1 cellular context compared by ENCODE assay signal in the genomic region with DNA sequence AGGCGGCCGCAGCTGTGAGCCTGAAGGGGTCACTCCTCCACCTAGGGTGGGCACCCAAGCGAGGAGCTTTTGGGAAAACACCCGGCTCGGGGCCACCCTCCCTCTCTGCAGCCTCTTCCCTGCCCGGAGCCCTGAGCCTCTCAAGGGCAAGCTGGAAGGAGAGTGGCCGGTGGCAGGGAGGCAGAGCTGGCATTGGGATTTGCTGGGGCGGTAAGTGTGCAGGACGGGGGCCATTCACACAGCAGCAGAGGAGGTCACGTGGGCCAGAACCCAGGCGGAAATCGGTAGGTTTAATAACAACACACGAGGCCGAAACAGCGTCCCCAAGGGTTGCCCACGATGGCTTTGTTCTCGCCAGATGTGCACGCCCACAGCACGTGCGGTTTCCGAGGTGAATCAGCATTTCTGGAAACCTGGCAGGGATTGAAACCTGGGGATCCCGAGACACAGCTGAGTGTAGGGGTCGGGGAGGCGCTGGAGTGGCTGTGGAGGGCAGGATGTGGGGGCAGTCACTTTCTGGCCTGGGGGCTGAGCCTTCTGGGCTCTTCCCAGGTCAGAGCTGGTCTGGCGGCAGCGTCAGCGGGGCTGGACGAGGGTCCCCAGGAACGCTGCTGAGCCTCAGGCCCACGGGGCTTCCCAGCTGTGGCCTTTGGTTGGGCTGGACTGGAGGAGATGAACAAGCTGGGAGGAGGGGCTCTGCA.
TF ChIP-seq lines count a peak whose summit lies in the region.

No MANE protein-coding gene starts in this region.

TF ChIP-seq in IMR-90, 13 proteins besides CTCF, POLR2A, EP300 and RAD21:
- TF ChIP-seq, protein P1, sequence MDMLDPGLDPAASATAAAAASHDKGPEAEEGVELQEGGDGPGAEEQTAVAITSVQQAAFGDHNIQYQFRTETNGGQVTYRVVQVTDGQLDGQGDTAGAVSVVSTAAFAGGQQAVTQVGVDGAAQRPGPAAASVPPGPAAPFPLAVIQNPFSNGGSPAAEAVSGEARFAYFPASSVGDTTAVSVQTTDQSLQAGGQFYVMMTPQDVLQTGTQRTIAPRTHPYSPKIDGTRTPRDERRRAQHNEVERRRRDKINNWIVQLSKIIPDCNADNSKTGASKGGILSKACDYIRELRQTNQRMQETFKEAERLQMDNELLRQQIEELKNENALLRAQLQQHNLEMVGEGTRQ (IDR thresholded peaks at IDR 0.05; ENCODE audit: low read depth, low read length), result no peak
- TF ChIP-seq RCOR1 (IDR thresholded peaks at IDR 0.05; ENCODE audit: insufficient replicate concordance, low read length) (no peak), MAFK (IDR thresholded peaks at IDR 0.05; ENCODE audit: low read depth, low read length) (no peak), NFE2L2 (IDR thresholded peaks at IDR 0.05; ENCODE audit: low read depth, low read length) (no peak), BHLHE40 (IDR thresholded peaks at IDR 0.05; ENCODE audit: low read depth, low read length) (no peak), MAZ (IDR thresholded peaks at IDR 0.05; ENCODE audit: borderline replicate concordance, low read depth, low read length) (no peak), MXI1 (IDR thresholded peaks at IDR 0.05; ENCODE audit: borderline replicate concordance, low read depth, low read length) (no peak), SMC3 (IDR thresholded peaks at IDR 0.05; ENCODE audit: low read depth, low read length) (no peak), RFX5 (IDR thresholded peaks at IDR 0.05; ENCODE audit: low read depth, low read length) (no peak), FOS (IDR thresholded peaks at IDR 0.05; ENCODE audit: low read depth, low read length) (no peak)
- TF ChIP-seq, protein P2, sequence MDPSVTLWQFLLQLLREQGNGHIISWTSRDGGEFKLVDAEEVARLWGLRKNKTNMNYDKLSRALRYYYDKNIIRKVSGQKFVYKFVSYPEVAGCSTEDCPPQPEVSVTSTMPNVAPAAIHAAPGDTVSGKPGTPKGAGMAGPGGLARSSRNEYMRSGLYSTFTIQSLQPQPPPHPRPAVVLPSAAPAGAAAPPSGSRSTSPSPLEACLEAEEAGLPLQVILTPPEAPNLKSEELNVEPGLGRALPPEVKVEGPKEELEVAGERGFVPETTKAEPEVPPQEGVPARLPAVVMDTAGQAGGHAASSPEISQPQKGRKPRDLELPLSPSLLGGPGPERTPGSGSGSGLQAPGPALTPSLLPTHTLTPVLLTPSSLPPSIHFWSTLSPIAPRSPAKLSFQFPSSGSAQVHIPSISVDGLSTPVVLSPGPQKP (IDR thresholded peaks at IDR 0.05; ENCODE audit: borderline replicate concordance, low read depth, low read length), result no peak
TF ChIP-seq in IMR-90: peak in this region for 0.
